In the genomic region with DNA sequence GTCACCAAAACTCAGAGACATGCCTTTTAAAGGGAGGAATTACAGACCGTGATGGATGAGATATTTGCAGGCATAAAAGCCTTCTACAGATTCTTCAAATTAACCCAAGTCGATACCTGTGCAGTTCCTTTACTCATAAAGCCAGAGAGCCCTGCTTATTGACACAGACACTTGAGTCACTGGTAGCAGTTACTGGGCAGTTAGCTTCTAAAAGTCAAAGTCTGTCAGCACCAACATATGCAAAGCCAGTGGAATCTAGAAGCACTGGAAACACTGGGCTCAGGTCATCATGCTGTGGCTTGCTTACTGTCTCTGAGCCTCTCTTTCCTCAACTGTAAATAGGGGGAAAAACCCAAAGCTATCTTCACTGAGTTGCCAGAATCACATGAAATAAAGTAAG, we compare ENCODE assay signal across 1 cellular context.
TF ChIP-seq lines count a peak whose summit lies in the region.

No MANE protein-coding gene starts in this region.

TF ChIP-seq in GM23338, 12 proteins besides CTCF, POLR2A, EP300 and RAD21 (continued from another document):
- TF ChIP-seq REST (IDR thresholded peaks at IDR 0.05; ENCODE audit: unreplicated experiment) = no peak
- TF ChIP-seq EZH2phosphoT487 (IDR thresholded peaks at IDR 0.05; ENCODE audit: unreplicated experiment) = no peak
- no peak for TF ChIP-seq ZNF462 (CRISPR knock-in tag; IDR thresholded peaks at IDR 0.05)
- TF ChIP-seq POLR2AphosphoS5 (IDR thresholded peaks at IDR 0.05; ENCODE audit: low read depth) = no peak
- TF ChIP-seq EZH2 (IDR thresholded peaks at IDR 0.05; ENCODE audit: low read depth, unreplicated experiment) = no peak
- TF ChIP-seq, protein P1, sequence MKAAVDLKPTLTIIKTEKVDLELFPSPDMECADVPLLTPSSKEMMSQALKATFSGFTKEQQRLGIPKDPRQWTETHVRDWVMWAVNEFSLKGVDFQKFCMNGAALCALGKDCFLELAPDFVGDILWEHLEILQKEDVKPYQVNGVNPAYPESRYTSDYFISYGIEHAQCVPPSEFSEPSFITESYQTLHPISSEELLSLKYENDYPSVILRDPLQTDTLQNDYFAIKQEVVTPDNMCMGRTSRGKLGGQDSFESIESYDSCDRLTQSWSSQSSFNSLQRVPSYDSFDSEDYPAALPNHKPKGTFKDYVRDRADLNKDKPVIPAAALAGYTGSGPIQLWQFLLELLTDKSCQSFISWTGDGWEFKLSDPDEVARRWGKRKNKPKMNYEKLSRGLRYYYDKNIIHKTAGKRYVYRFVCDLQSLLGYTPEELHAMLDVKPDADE (IDR thresholded peaks at IDR 0.05) = no peak
- TF ChIP-seq JUNB (IDR thresholded peaks at IDR 0.05; ENCODE audit: unreplicated experiment) = no peak
- TF ChIP-seq CREB1 (CRISPR knock-in tag; IDR thresholded peaks at IDR 0.05; ENCODE audit: low read depth) = no peak
- TF ChIP-seq STAT1 (IDR thresholded peaks at IDR 0.05; ENCODE audit: unreplicated experiment) = no peak
- no peak for TF ChIP-seq NANOG (IDR thresholded peaks at IDR 0.05; ENCODE audit: borderline replicate concordance)
